Comparison of ENCODE assay signal across 10 cellular contexts in genomic region chr2:46978696-46979095, GRCh38.
DNase-seq lines count a peak whose midpoint lies in the region; ATAC-seq and TF ChIP-seq lines count a peak whose summit lies in the region.
"Had no signal": no experiment of that assay in that cellular context is flagged by ENCODE, and none has a peak within 500 bp of the region (broad histone marks: within the 10 kb centered on the region; RNA-seq: fewer than 3 reads in every experiment).

No MANE protein-coding gene starts in this region.

- no peak for ATAC-seq in GM21447 (IDR thresholded peaks at IDR 0.05; ENCODE audit: unreplicated experiment)

- TF ChIP-seq POLR2A in GM19193 (IDR thresholded peaks at IDR 0.05; ENCODE audit: extremely low read depth, insufficient read depth, insufficient read length) = peak; percentile 16

- no peaks in the 10 kb centered on the region for H4K20me1 ChIP-seq in SU-DHL-6 (ENCODE audit: low read depth, low read length)

- peak overlapping the region; percentile 48 for H3K4me2 ChIP-seq in SU-DHL-6 (ENCODE audit: low read depth, low read length, poor library complexity, severe bottlenecking)

- H3K4me3 ChIP-seq in SU-DHL-6 (ENCODE audit: insufficient read depth, low read length, poor library complexity, severe bottlenecking) = no peak overlapping the region
- H3K4me3 ChIP-seq: HAP-1, prostate gland had no signal

- peak overlapping the region; percentile 44 for H3K9ac ChIP-seq in SU-DHL-6 (ENCODE audit: low read length)

- H3K9me3 ChIP-seq in SU-DHL-6 (ENCODE audit: insufficient read depth, low read length) = no peaks in the 10 kb centered on the region
- H3K9me3 ChIP-seq: HAP-1, prostate gland had no signal

- peaks cover 39% of the 10 kb centered on the region for H3F3A ChIP-seq in SU-DHL-6 (ENCODE audit: insufficient read depth)

- H3K27ac ChIP-seq in SU-DHL-6 (ENCODE audit: low read depth, low read length) (peak overlapping the region; percentile 80), layer of hippocampus (ENCODE audit: low read depth, low read length) (peak overlapping the region; percentile 58)
- H3K27ac ChIP-seq: prostate gland had no signal

- H3K79me2 ChIP-seq in SU-DHL-6 (ENCODE audit: insufficient read depth, low read length) = no peaks in the 10 kb centered on the region; the same call in 1 of the 2 replicates

- H3K27me3 ChIP-seq in SU-DHL-6 (ENCODE audit: low read length) (no peaks in the 10 kb centered on the region), layer of hippocampus (ENCODE audit: control insufficient read depth, insufficient read depth, low read length) (no peaks in the 10 kb centered on the region)

- no peak overlapping the region for H2AFZ ChIP-seq in SU-DHL-6 (ENCODE audit: low read depth, low read length, severe bottlenecking)

- DNase-seq in CD1c-positive myeloid dendritic cell (ENCODE audit: extremely low spot score) (peak; percentile 64), Ammon's horn (ENCODE audit: low spot score) (no peak), NCI-H1417 treated with DMSO at 0.1 percent for 48 hours (lab: John Stamatoyannopoulos, UW) (no peak), SW 1271 (lab: John Stamatoyannopoulos, UW) (no peak)

- no peaks in the 10 kb centered on the region for H3K36me3 ChIP-seq in SU-DHL-6 (ENCODE audit: low read length)
- H3K36me3 ChIP-seq: HAP-1, prostate gland had no signal

- no peaks in the 10 kb centered on the region for H3K9me2 ChIP-seq in SU-DHL-6 (replicated peaks; ENCODE audit: insufficient read depth, low read length)

- TF ChIP-seq CTCF in SU-DHL-6 (IDR thresholded peaks at IDR 0.05; ENCODE audit: insufficient read depth, low read length, poor library complexity, severe bottlenecking) = no peak
